Comparison of ENCODE assay signal across 8 cellular contexts in genomic region chr6:73129653-73130443, GRCh38.
DNase-seq lines count a peak whose midpoint lies in the region; ATAC-seq and TF ChIP-seq lines count a peak whose summit lies in the region.

No MANE protein-coding gene starts in this region.

- H3K9me3 ChIP-seq in HAP-1 (no peaks in the 10 kb centered on the region), adipocyte (ENCODE audit: control insufficient read depth, low read length) (no peaks in the 10 kb centered on the region), sigmoid colon (no peaks in the 10 kb centered on the region)

- TF ChIP-seq CTCF in GM12872 (IDR thresholded peaks at IDR 0.05; ENCODE audit: insufficient read depth, low read depth, low read length) (peak; percentile 99), sigmoid colon (IDR thresholded peaks at IDR 0.05) (peak; percentile 61 to 95 (median 82))

- ATAC-seq in left ventricle myocardium superior: peak; percentile 53

- in situ Hi-C loops in HAP-1 (cut with MboI; ENCODE audit: low sequenced_read_pairs): loop anchor here (10.0 kb wide), 1 partner anchor 715 kb away; no protein-coding TSS in a partner anchor

- no peaks in the 10 kb centered on the region for H3K36me3 ChIP-seq in HAP-1 (replicated peaks)
- no peaks in the 10 kb centered on the region for H3K36me3 ChIP-seq in adipocyte (ENCODE audit: control insufficient read depth, insufficient read depth, low read length, severe bottlenecking)
- H3K36me3 ChIP-seq in sigmoid colon: no peaks in the 10 kb centered on the region

- H3K9ac ChIP-seq in adipocyte (ENCODE audit: low read length): no peak overlapping the region

- TF ChIP-seq EP300 in sigmoid colon (IDR thresholded peaks at IDR 0.05): no peak

- no peak for TF ChIP-seq POLR2A in sigmoid colon (IDR thresholded peaks at IDR 0.05)

- DNase-seq in HAP-1 (ENCODE audit: low spot score in 2 of 2): peak; percentile 88 to 94
- DNase-seq in M059J (ENCODE audit: low read depth): peak; percentile 94
- DNase-seq in SW480 (ENCODE audit: low spot score): peak; percentile 44
- DNase-seq in adipocyte (ENCODE audit: low read depth): peak; percentile 94
- DNase-seq in left ventricle myocardium superior: peak; percentile 76
- DNase-seq in sigmoid colon: peak; percentile 76
- no peak for DNase-seq in DMS79 treated with DMSO at 0.1 percent for 48 hours (lab: John Stamatoyannopoulos, UW)

- H3K4me1 ChIP-seq in HAP-1 (no peaks in the 10 kb centered on the region), adipocyte (ENCODE audit: control insufficient read depth, insufficient read depth, low read length) (no peaks in the 10 kb centered on the region), sigmoid colon (no peaks in the 10 kb centered on the region)

- H3K4me3 ChIP-seq in HAP-1: no peak overlapping the region
- no peak overlapping the region for H3K4me3 ChIP-seq in adipocyte (ENCODE audit: low read length)
- H3K4me3 ChIP-seq in sigmoid colon: no peak overlapping the region

- H3K27me3 ChIP-seq in HAP-1 (ENCODE audit: low read depth) (peaks cover 17% of the 10 kb centered on the region), adipocyte (replicated peaks; ENCODE audit: control insufficient read depth, insufficient read depth, low read length) (peaks cover 17% of the 10 kb centered on the region), sigmoid colon (no peaks in the 10 kb centered on the region)

- intact Hi-C loops in left ventricle myocardium superior (cut with micrococcal nuclease): no loop called here
- intact Hi-C loops in sigmoid colon (cut with DNase I): loop anchor here (2.0 to 10.0 kb wide), 3 partner anchors 508 to 805 kb away; partner anchors contain the start of gene KCNQ5

- H3K27ac ChIP-seq in sigmoid colon: no peak overlapping the region

- WGBS in sigmoid colon, 2 donors: 20 to 23% methylated on average over 14 of the region's 14 CpGs
